Comparison of ENCODE assay signal across 8 cellular contexts in the genomic region with DNA sequence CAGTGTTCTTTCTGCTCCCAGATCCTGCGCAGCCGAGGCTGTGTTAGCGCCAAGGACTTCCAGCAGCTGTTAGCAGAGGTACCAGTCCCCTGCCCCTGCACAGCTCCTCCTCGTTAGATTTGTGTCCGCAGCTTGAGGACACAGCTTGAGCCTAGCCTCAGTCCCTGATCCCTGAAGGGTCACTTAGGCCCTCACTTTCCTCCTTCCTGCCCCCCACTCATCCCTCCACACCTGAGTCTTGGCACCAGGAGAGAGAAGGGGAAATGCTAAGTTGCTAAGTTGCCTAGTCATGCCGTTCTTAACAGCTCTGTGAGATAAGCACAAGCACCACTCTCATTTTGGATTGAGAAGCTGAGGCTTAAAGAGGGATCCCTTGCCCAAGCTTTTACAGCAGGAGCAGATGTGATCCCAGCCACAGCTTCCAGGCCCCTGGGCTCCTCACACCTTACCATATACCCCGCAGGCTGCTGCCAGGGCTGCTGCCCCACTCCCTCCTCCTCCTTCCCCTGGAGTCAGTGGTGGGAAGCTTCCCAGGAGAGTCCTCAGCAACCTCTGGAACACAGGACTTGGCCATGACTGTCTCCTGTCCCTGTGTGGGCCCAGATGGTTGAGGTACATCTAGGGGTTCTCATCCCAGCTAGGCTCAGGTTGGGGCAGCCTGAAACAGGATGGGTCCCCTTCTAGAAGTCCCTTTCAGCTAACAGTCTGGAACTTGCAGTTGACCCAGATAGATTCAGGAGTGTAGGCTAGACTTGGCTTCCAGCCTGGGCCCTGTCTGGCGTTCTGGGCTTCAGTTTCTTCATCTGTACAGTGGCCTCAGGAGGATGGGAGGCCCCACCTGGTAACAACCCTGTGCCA. TPM values are rescaled to one million over a fixed set of nuclear protein-coding genes. Genes with fewer than 3 reads are reported as not detected.
DNase-seq lines count a peak whose midpoint lies in the region; ATAC-seq and TF ChIP-seq lines count a peak whose summit lies in the region.

No MANE protein-coding gene starts in this region.

- DNase-seq in GM23338 (ENCODE audit: low spot score) (no peak), Peyer's patch (no peak), epithelial cell of proximal tubule (ENCODE audit: low read depth) (no peak), progenitor cell of endocrine pancreas (ENCODE audit: low spot score, unreplicated experiment) (no peak), medulla oblongata (ENCODE audit: extremely low spot score) (no peak), GM20000 (ENCODE audit: low spot score) (no peak)

- peaks cover 15% of the 10 kb centered on the region; the same call in 1 of the 2 replicates for H3K79me2 ChIP-seq in GM23338 (replicated peaks; ENCODE audit: insufficient read depth)

- no peaks in the 10 kb centered on the region for H3F3A ChIP-seq in GM23338 (replicated peaks; ENCODE audit: low read depth)

- H3K36me3 Mint-ChIP-seq in GM23338 (ENCODE audit: low read depth) (no peaks in the 10 kb centered on the region), progenitor cell of endocrine pancreas (ENCODE audit: insufficient read depth) (no peaks in the 10 kb centered on the region)

- H3K4me2 ChIP-seq in GM23338 = peak overlapping the region; percentile 91

- ATAC-seq in GM23338 (no peak), HG03432 (IDR thresholded peaks at IDR 0.05; ENCODE audit: unreplicated experiment) (no peak), GM18861 (IDR thresholded peaks at IDR 0.05; ENCODE audit: unreplicated experiment) (no peak)

- no peaks in the 10 kb centered on the region for H3K9me3 ChIP-seq in Peyer's patch

- TF ChIP-seq POLR2A in Peyer's patch (IDR thresholded peaks at IDR 0.05) = no peak

- H4K20me1 ChIP-seq in GM23338 (replicated peaks; ENCODE audit: insufficient read depth) = no peaks in the 10 kb centered on the region; the same call in 1 of the 2 replicates

- no peak overlapping the region; the same call in 1 of the 2 replicates for H3K27ac ChIP-seq in GM23338 (ENCODE audit: low read depth)
- H3K27ac ChIP-seq in Peyer's patch = peak overlapping the region; percentile 96 to 99 (median 98)

- H3K9me3 Mint-ChIP-seq in GM23338 = no peaks in the 10 kb centered on the region
- no peaks in the 10 kb centered on the region for H3K9me3 Mint-ChIP-seq in progenitor cell of endocrine pancreas (ENCODE audit: low read depth)

- no peaks in the 10 kb centered on the region for H3K27me3 ChIP-seq in GM23338 (ENCODE audit: insufficient read depth)
- H3K27me3 ChIP-seq in Peyer's patch = no peaks in the 10 kb centered on the region

- H3K9me2 ChIP-seq in GM23338 (ENCODE audit: insufficient read depth) = no peaks in the 10 kb centered on the region

- TF ChIP-seq CTCF in GM23338 (conservative IDR thresholded peaks at IDR 0.05; ENCODE audit: low read depth in 2 of 2) (no peak), Peyer's patch (IDR thresholded peaks at IDR 0.05) (no peak), epithelial cell of proximal tubule (conservative IDR thresholded peaks at IDR 0.05; ENCODE audit: low read depth, low read length) (no peak), progenitor cell of endocrine pancreas (IDR thresholded peaks at IDR 0.05; ENCODE audit: unreplicated experiment) (no peak), GM20000 (IDR thresholded peaks at IDR 0.05; ENCODE audit: extremely low read depth, missing control alignments) (no peak)

- no peak overlapping the region for H2AFZ ChIP-seq in GM23338

- peak overlapping the region; percentile 97 for H3K4me3 Mint-ChIP-seq in GM23338
- H3K4me3 Mint-ChIP-seq in progenitor cell of endocrine pancreas (ENCODE audit: low read depth) = peak overlapping the region; percentile 97

- H3K4me1 ChIP-seq in GM23338 (ENCODE audit: insufficient read depth) (peaks cover 13% of the 10 kb centered on the region; the same call in 1 of the 2 replicates), Peyer's patch (peaks cover 3 to 51% (median 14%) of the 10 kb centered on the region in 4 donors)

- H3K4me3 ChIP-seq in GM23338 (peak overlapping the region; percentile 93), Peyer's patch (peak overlapping the region; percentile 72 to 97 (median 88)), epithelial cell of proximal tubule (ENCODE audit: low read depth, low read length) (peak overlapping the region; percentile 92)

- H3K27ac Mint-ChIP-seq in GM23338 (peak overlapping the region; percentile 99), progenitor cell of endocrine pancreas (peak overlapping the region; percentile 99)

- H3K27me3 Mint-ChIP-seq in GM23338 (ENCODE audit: insufficient read depth, low read depth, poor library complexity) = peaks cover 29% of the 10 kb centered on the region
- H3K27me3 Mint-ChIP-seq in progenitor cell of endocrine pancreas = no peaks in the 10 kb centered on the region

- H3K36me3 ChIP-seq in GM23338 (ENCODE audit: insufficient read depth) = no peaks in the 10 kb centered on the region
- H3K36me3 ChIP-seq in Peyer's patch = peaks cover 0 to 8% (median 0%) of the 10 kb centered on the region in 3 donors

- H3K4me1 Mint-ChIP-seq in GM23338 (peaks cover 3% of the 10 kb centered on the region; the same call in 1 of the 3 replicates), progenitor cell of endocrine pancreas (ENCODE audit: low read depth) (peaks cover 16% of the 10 kb centered on the region)

TF ChIP-seq in GM23338, 12 proteins besides CTCF, POLR2A, EP300 and RAD21 (continues in another document):
- no peak for TF ChIP-seq POLR2AphosphoS5 (IDR thresholded peaks at IDR 0.05; ENCODE audit: low read depth)
- no peak for TF ChIP-seq REST (IDR thresholded peaks at IDR 0.05; ENCODE audit: unreplicated experiment)
- no peak for TF ChIP-seq NANOG (IDR thresholded peaks at IDR 0.05; ENCODE audit: borderline replicate concordance)
- TF ChIP-seq EZH2 (IDR thresholded peaks at IDR 0.05; ENCODE audit: low read depth, unreplicated experiment) = no peak
- TF ChIP-seq EZH2phosphoT487 (IDR thresholded peaks at IDR 0.05; ENCODE audit: unreplicated experiment) = no peak
- no peak for TF ChIP-seq CREB1 (CRISPR knock-in tag; IDR thresholded peaks at IDR 0.05; ENCODE audit: low read depth)
- TF ChIP-seq JUNB (IDR thresholded peaks at IDR 0.05; ENCODE audit: unreplicated experiment) = no peak
- TF ChIP-seq ZNF114 (CRISPR knock-in tag; IDR thresholded peaks at IDR 0.05) = no peak

RNA-seq across cellular contexts. Expression of gene OGFOD2, which starts 1.0 kb away (rescaled TPM):
- total RNA-seq in GM23338 (2014; rRNA removed; shearing (Covaris generic)) = 11.6 and 16.1 TPM in 2 replicates
- polyA plus RNA-seq in GM23338 (2016; fragmentation: Nextera tagmentation; extraction: Ambion mirVana) = 13.1 and 14.3 TPM in 2 replicates
- total RNA-seq in Peyer's patch = 10 to 100 TPM; 29.9 to 37.1 (median 31.4) TPM
- total RNA-seq in epithelial cell of proximal tubule = 8.9 and 16.3 TPM in 2 replicates
- total RNA-seq in progenitor cell of endocrine pancreas = 16.1 and 16.8 TPM in 2 replicates

RNA-seq across cellular contexts. Expression of gene ARL6IP4, which starts 4.5 kb away (rescaled TPM):
- 68.7 and 85.5 TPM in 2 replicates for total RNA-seq in GM23338 (2014; rRNA removed; shearing (Covaris generic))
- 169 and 176 TPM in 2 replicates for polyA plus RNA-seq in GM23338 (2016; fragmentation: Nextera tagmentation; extraction: Ambion mirVana)
- 100 to 1,000 TPM; 155 to 216 (median 180) TPM for total RNA-seq in Peyer's patch
- total RNA-seq in epithelial cell of proximal tubule = 315 and 359 TPM in 2 replicates
- 122 and 127 TPM in 2 replicates for total RNA-seq in progenitor cell of endocrine pancreas

RNA-seq across cellular contexts. Expression of gene ABCB9, which starts 9.8 kb away (rescaled TPM):
- 7.0 and 7.7 TPM in 2 replicates for total RNA-seq in GM23338 (2014; rRNA removed; shearing (Covaris generic))
- 1.2 and 1.4 TPM in 2 replicates for polyA plus RNA-seq in GM23338 (2016; fragmentation: Nextera tagmentation; extraction: Ambion mirVana)
- 10 to 100 TPM in 3 of 4 donors, 1 to 10 TPM in 1; 8.8 to 29.7 (median 17.4) TPM for total RNA-seq in Peyer's patch
- total RNA-seq in epithelial cell of proximal tubule = 4.0 and 8.4 TPM in 2 replicates
- 10.4 and 10.5 TPM in 2 replicates for total RNA-seq in progenitor cell of endocrine pancreas
